Comparison of ENCODE assay signal across 26 cellular contexts in the genomic region with DNA sequence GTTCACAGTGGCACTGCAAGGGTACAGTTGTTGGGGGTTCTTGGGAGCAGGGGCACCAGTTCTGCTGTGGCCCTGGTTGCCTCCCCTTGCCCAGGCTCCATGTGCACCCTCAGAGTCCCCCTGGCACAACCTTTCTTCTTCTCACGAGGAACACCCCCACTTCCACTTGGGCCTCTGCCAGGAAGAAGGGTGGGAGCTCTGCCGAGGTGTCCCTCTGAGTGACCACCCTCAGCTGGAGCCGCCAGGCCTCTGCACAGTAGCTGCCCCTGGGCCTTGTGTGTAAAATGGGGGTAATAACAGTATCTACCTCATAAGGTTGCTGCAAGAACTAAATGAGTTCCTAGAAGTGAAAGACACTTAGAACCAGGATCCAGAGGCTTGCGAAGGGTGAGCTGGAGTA. TPM values are rescaled to one million over a fixed set of nuclear protein-coding genes. Genes with fewer than 3 reads are reported as not detected.
DNase-seq lines count a peak whose midpoint lies in the region; ATAC-seq, FAIRE-seq and TF ChIP-seq lines count a peak whose summit lies in the region.
"Had no signal": no experiment of that assay in that cellular context is flagged by ENCODE, and none has a peak within 500 bp of the region (broad histone marks: within the 10 kb centered on the region; RNA-seq: fewer than 3 reads in every experiment).

No MANE protein-coding gene starts in this region.

- no peak overlapping the region for H3K56ac ChIP-seq in H9 (ENCODE audit: insufficient read length, low read depth, low read length)

- H2AFZ ChIP-seq in HepG2 (ENCODE audit: low read length) (no peak overlapping the region), H9 (ENCODE audit: low read length) (no peak overlapping the region)
- H2AFZ ChIP-seq: GM23338 had no signal

- no peak overlapping the region for H4K8ac ChIP-seq in H9 (replicated peaks; ENCODE audit: insufficient read length, low read depth, low read length)

- H2BK12ac ChIP-seq in H9 (ENCODE audit: insufficient read length, low read depth, low read length): no peak overlapping the region

- no peak overlapping the region for H3K4me3 Mint-ChIP-seq in activated CD8-positive, alpha-beta T cell treated with anti-CD3 and anti-CD28 coated beads, Interleukin-2, amount 10 ng/mL, durations not matched to agents 7 days and 5 days
- H3K4me3 Mint-ChIP-seq in activated CD8-positive, alpha-beta T cell treated with anti-CD3 and anti-CD28 coated beads for 36 hours: no peak overlapping the region
- no peak overlapping the region for H3K4me3 Mint-ChIP-seq in H9
- H3K4me3 Mint-ChIP-seq: CD14-positive monocyte; CD4-positive, alpha-beta T cell; CD8-positive, alpha-beta memory T cell; GM23338; HFFc6 had no signal

- H3K9me3 Mint-ChIP-seq in activated CD8-positive, alpha-beta T cell treated with anti-CD3 and anti-CD28 coated beads, Interleukin-2, amount 10 ng/mL, durations not matched to agents 7 days and 5 days (ENCODE audit: insufficient read depth): no peaks in the 10 kb centered on the region
- H3K9me3 Mint-ChIP-seq in activated CD8-positive, alpha-beta T cell treated with anti-CD3 and anti-CD28 coated beads for 36 hours: no peaks in the 10 kb centered on the region
- H3K9me3 Mint-ChIP-seq in H9: peaks cover under 1 to 2% of the 10 kb centered on the region in 2 experiments; a peak in 3 of 5 replicates
- H3K9me3 Mint-ChIP-seq: CD4-positive, alpha-beta T cell; CD8-positive, alpha-beta memory T cell had no signal

- no peak for DNase-seq in activated CD8-positive, alpha-beta T cell treated with anti-CD3 and anti-CD28 coated beads, Interleukin-2, amount 10 ng/mL, durations not matched to agents 7 days and 5 days
- no peak for DNase-seq in activated CD8-positive, alpha-beta T cell treated with anti-CD3 and anti-CD28 coated beads for 36 hours
- DNase-seq in HepG2 (ENCODE audit: low spot score): no peak
- peak; percentile 56 for DNase-seq in spleen
- DNase-seq in H9: no peak
- DNase-seq: AML-193; BE2C; CD4-positive, alpha-beta T cell; CD8-positive, alpha-beta memory T cell; DMS 273 treated with DMSO at 0.1 percent for 48 hours; DMS79; GF-D8; HFFc6 had no signal

- H3K14ac ChIP-seq in H9 (ENCODE audit: insufficient read depth, low read length): no peak overlapping the region

- no peak overlapping the region for H2BK15ac ChIP-seq in H9 (ENCODE audit: low read depth, low read length)

- H3K27me3 Mint-ChIP-seq in activated CD8-positive, alpha-beta T cell treated with anti-CD3 and anti-CD28 coated beads, Interleukin-2, amount 10 ng/mL, durations not matched to agents 7 days and 5 days (ENCODE audit: low read depth): no peaks in the 10 kb centered on the region
- no peaks in the 10 kb centered on the region for H3K27me3 Mint-ChIP-seq in activated CD8-positive, alpha-beta T cell treated with anti-CD3 and anti-CD28 coated beads for 36 hours
- H3K27me3 Mint-ChIP-seq in H9 (ENCODE audit: low read depth): peaks cover under 1% of the 10 kb centered on the region; the same call in 1 of the 2 replicates
- H3K27me3 Mint-ChIP-seq: CD4-positive, alpha-beta T cell; CD8-positive, alpha-beta memory T cell had no signal

- H3K79me2 ChIP-seq in HepG2 (ENCODE audit: insufficient read depth, low read length) (no peaks in the 10 kb centered on the region), H9 (ENCODE audit: insufficient read depth, low read length) (no peaks in the 10 kb centered on the region)

- no peaks in the 10 kb centered on the region for H3K4me1 Mint-ChIP-seq in activated CD8-positive, alpha-beta T cell treated with anti-CD3 and anti-CD28 coated beads, Interleukin-2, amount 10 ng/mL, durations not matched to agents 7 days and 5 days (ENCODE audit: low read depth)
- peaks cover 2% of the 10 kb centered on the region for H3K4me1 Mint-ChIP-seq in activated CD8-positive, alpha-beta T cell treated with anti-CD3 and anti-CD28 coated beads for 36 hours (ENCODE audit: low read depth)
- no peaks in the 10 kb centered on the region for H3K4me1 Mint-ChIP-seq in H9
- H3K4me1 Mint-ChIP-seq: CD14-positive monocyte; CD8-positive, alpha-beta memory T cell; GM23338 had no signal

- no peak overlapping the region for H3K4me3 ChIP-seq in HepG2 (replicated peaks in 1 of 3; ENCODE audit: insufficient read depth in 1 of 3, low read depth in 2 of 3, low read length in 3 of 3)
- H3K4me3 ChIP-seq in spleen: no peak overlapping the region
- H3K4me3 ChIP-seq: BLaER1 treated with 17β-estradiol and CSF1 and Interleukin-3, amounts not matched to agents 10 nM and 100 nM; GM23338; HAP-1 had no signal

- no peak overlapping the region for H3T11ph ChIP-seq in H9 (ENCODE audit: low read length)

- no peaks in the 10 kb centered on the region for H3K9me3 ChIP-seq in HepG2 (ENCODE audit: low read length)
- no peaks in the 10 kb centered on the region for H3K9me3 ChIP-seq in spleen
- no peaks in the 10 kb centered on the region for H3K9me3 ChIP-seq in H9 (ENCODE audit: control insufficient read depth, low read depth, low read length)
- H3K9me3 ChIP-seq: BE2C, HAP-1 had no signal

- H2BK20ac ChIP-seq in H9 (ENCODE audit: low read depth, low read length, poor library complexity, severe bottlenecking): no peak overlapping the region

- H3K27me3 ChIP-seq in HepG2 (ENCODE audit: control insufficient read depth in 1 of 2, insufficient read depth in 2 of 2, low read length in 2 of 2): no peaks in the 10 kb centered on the region
- no peaks in the 10 kb centered on the region for H3K27me3 ChIP-seq in spleen (replicated peaks in 1 of 7)
- no peaks in the 10 kb centered on the region for H3K27me3 ChIP-seq in H9 (ENCODE audit: insufficient read depth, low read length)
- H3K27me3 ChIP-seq: BE2C; BLaER1 treated with 17β-estradiol and CSF1 and Interleukin-3, amounts not matched to agents 10 nM and 100 nM had no signal

- peak overlapping the region; percentile 29 for H3K27ac ChIP-seq in cingulate gyrus (ENCODE audit: low read depth, low read length)
- H3K27ac ChIP-seq in HepG2 (ENCODE audit: extremely low read length, insufficient read depth, low read length): no peak overlapping the region
- H3K27ac ChIP-seq in spleen: no peak overlapping the region
- H3K27ac ChIP-seq in H9 (ENCODE audit: insufficient read length, low read depth, low read length): no peak overlapping the region
- H3K27ac ChIP-seq: 22Rv1; BLaER1 treated with 17β-estradiol and CSF1 and Interleukin-3, amounts not matched to agents 10 nM and 100 nM had no signal

- no peaks in the 10 kb centered on the region for H3K79me1 ChIP-seq in H9 (ENCODE audit: insufficient read depth, low read depth, low read length, poor library complexity, severe bottlenecking)

- H4K91ac ChIP-seq in H9 (ENCODE audit: insufficient read length, low read depth, low read length): no peak overlapping the region

- TF ChIP-seq EP300 in HepG2 (IDR thresholded peaks at IDR 0.05; ENCODE audit: low read depth in 2 of 2, low read length in 2 of 2) (no peak), HepG2 (CRISPR knock-in tag; IDR thresholded peaks at IDR 0.05; ENCODE audit: borderline replicate concordance) (no peak)

- no peak overlapping the region for H3K9ac ChIP-seq in HepG2 (ENCODE audit: insufficient read depth, low read depth, low read length)
- H3K9ac ChIP-seq in H9 (ENCODE audit: extremely low read depth, insufficient read length, low read length): no peak overlapping the region
- H3K9ac ChIP-seq: BLaER1 treated with 17β-estradiol and CSF1 and Interleukin-3, amounts not matched to agents 10 nM and 100 nM had no signal

- no peak for TF ChIP-seq POLR2A in HepG2 (IDR thresholded peaks at IDR 0.05; ENCODE audit: insufficient read depth in 1 of 2, low read depth in 2 of 2, low read length in 2 of 2)
- no peak for TF ChIP-seq POLR2A in spleen (IDR thresholded peaks at IDR 0.05)

- no peak overlapping the region for H2BK120ac ChIP-seq in H9 (ENCODE audit: low read depth, low read length, poor library complexity, severe bottlenecking)

- H3K36me3 ChIP-seq in HepG2 (replicated peaks in 1 of 2; ENCODE audit: control insufficient read depth in 1 of 2, insufficient read depth in 2 of 2, low read length in 2 of 2) (peaks cover 1 to 27% of the 10 kb centered on the region in 2 experiments; a peak in 3 of 5 replicates), spleen (peaks cover 0 to 64% (median 56%) of the 10 kb centered on the region in 6 donors)
- H3K36me3 ChIP-seq: BE2C had no signal

- no TSS peak for BruUV-seq in HepG2 (replicated peaks; lab: Mats Ljungman, UMichigan)

- POLR2A ChIA-PET in activated CD8-positive, alpha-beta T cell treated with anti-CD3 and anti-CD28 coated beads, Interleukin-2, amount 10 ng/mL, durations not matched to agents 7 days and 5 days (lab: Charles Lee): interaction anchor here (1.7 kb wide), 1 partner anchor 8 kb away, joined by 5 read pairs; a partner anchor contains a TSS
- POLR2A ChIA-PET in activated CD8-positive, alpha-beta T cell treated with anti-CD3 and anti-CD28 coated beads for 36 hours (lab: Charles Lee): no interaction called here
- POLR2A ChIA-PET in HepG2 (lab: Yijun Ruan, JAX): interaction anchor here (1.2 kb wide), 1 partner anchor 9 kb away, joined by 4 read pairs; a partner anchor contains a TSS

- WGBS in HepG2 (ENCODE audit: low lambda C conversion rate): 85% methylated on average over 4 of the region's 4 CpGs
- WGBS in spleen, 5 donors: 73 to 85% (median 80%) methylated on average over 3 to 4 of the region's 4 CpGs
- no CpG with 5 or more reads among the region's 4 CpGs for WGBS in H9 (ENCODE audit: extremely low coverage, insufficient read length, low lambda C conversion rate)

- H4K20me1 ChIP-seq in HepG2 (ENCODE audit: insufficient read depth, low read length) (no peaks in the 10 kb centered on the region), H9 (ENCODE audit: control insufficient read depth, insufficient read depth, insufficient read length) (no peaks in the 10 kb centered on the region)

- no peak for TF ChIP-seq RAD21 in HepG2 (CRISPR knock-in tag; IDR thresholded peaks at IDR 0.05)

- TF ChIP-seq CTCF in activated CD8-positive, alpha-beta T cell treated with anti-CD3 and anti-CD28 coated beads for 36 hours (IDR thresholded peaks at IDR 0.05): no peak
- no peak for TF ChIP-seq CTCF in HepG2 (CRISPR knock-in tag; IDR thresholded peaks at IDR 0.05)
- no peak for TF ChIP-seq CTCF in spleen (IDR thresholded peaks at IDR 0.05 in 8 of 11, conservative IDR thresholded peaks at IDR 0.05 in 3 of 11)
- TF ChIP-seq CTCF in H9 (conservative IDR thresholded peaks at IDR 0.05): no peak

- no peak overlapping the region for H2BK5ac ChIP-seq in H9 (ENCODE audit: insufficient read length, low read length)

- no peak overlapping the region for H3K23ac ChIP-seq in H9 (ENCODE audit: insufficient read length, low read depth, low read length)

- H3K4ac ChIP-seq in H9 (ENCODE audit: low read depth, low read length): no peak overlapping the region

- intact Hi-C loops in activated CD8-positive, alpha-beta T cell treated with anti-CD3 and anti-CD28 coated beads for 36 hours (cut with micrococcal nuclease): no loop called here
- intact Hi-C loops in HepG2 (cut with micrococcal nuclease; ENCODE audit: unreplicated experiment): no loop called here
- intact Hi-C loops in spleen (cut with DNase I; ENCODE audit: low total_unique reads): no loop called here

- H3K36me3 Mint-ChIP-seq in activated CD8-positive, alpha-beta T cell treated with anti-CD3 and anti-CD28 coated beads, Interleukin-2, amount 10 ng/mL, durations not matched to agents 7 days and 5 days (ENCODE audit: low read depth): peaks cover 46% of the 10 kb centered on the region
- peaks cover 31% of the 10 kb centered on the region for H3K36me3 Mint-ChIP-seq in activated CD8-positive, alpha-beta T cell treated with anti-CD3 and anti-CD28 coated beads for 36 hours (ENCODE audit: low read depth)
- peaks cover 20 to 39% (median 33%) of the 10 kb centered on the region in 3 experiments; a peak in 6 of 7 replicates for H3K36me3 Mint-ChIP-seq in H9 (ENCODE audit: insufficient read depth in 1 of 3, low read depth in 3 of 3)

- H3K4me2 ChIP-seq in HepG2 (ENCODE audit: low read depth, low read length) (no peak overlapping the region), H9 (ENCODE audit: insufficient read depth, insufficient read length, low read length) (no peak overlapping the region)
- H3K4me2 ChIP-seq: BLaER1 treated with 17β-estradiol and CSF1 and Interleukin-3, amounts not matched to agents 10 nM and 100 nM; GM23338 had no signal

- CTCF ChIA-PET in activated CD8-positive, alpha-beta T cell treated with anti-CD3 and anti-CD28 coated beads, Interleukin-2, amount 10 ng/mL, durations not matched to agents 7 days and 5 days (lab: Charles Lee): no interaction called here
- CTCF ChIA-PET in activated CD8-positive, alpha-beta T cell treated with anti-CD3 and anti-CD28 coated beads for 36 hours (lab: Charles Lee): interaction anchor here (1.2 kb wide), 1 partner anchor 49 kb away, joined by 3 read pairs; no protein-coding TSS in a partner anchor
- CTCF ChIA-PET in HepG2 (lab: Yijun Ruan, JAX; ENCODE audit: low intra/inter-chr PET ratio, low total read pairs): no interaction called here

- no peak overlapping the region for H4K5ac ChIP-seq in H9 (ENCODE audit: insufficient read length, low read depth, low read length)

- no peak overlapping the region for H3K27ac Mint-ChIP-seq in activated CD8-positive, alpha-beta T cell treated with anti-CD3 and anti-CD28 coated beads, Interleukin-2, amount 10 ng/mL, durations not matched to agents 7 days and 5 days
- no peak overlapping the region for H3K27ac Mint-ChIP-seq in activated CD8-positive, alpha-beta T cell treated with anti-CD3 and anti-CD28 coated beads for 36 hours
- H3K27ac Mint-ChIP-seq in H9: no peak overlapping the region
- H3K27ac Mint-ChIP-seq: CD4-positive, alpha-beta T cell; CD8-positive, alpha-beta memory T cell; GM23338; HFFc6 had no signal

- H2AK5ac ChIP-seq in H9 (ENCODE audit: insufficient read length, low read length): no peak overlapping the region

- H3K23me2 ChIP-seq in H9 (ENCODE audit: insufficient read length, low read depth, low read length, poor library complexity, severe bottlenecking): no peaks in the 10 kb centered on the region

- no peak overlapping the region for H3K18ac ChIP-seq in H9 (ENCODE audit: insufficient read length, low read depth, low read length)

- in situ Hi-C loops in HepG2 (cut with HindIII; ENCODE audit: extremely low pct_ligation_motif_present, low pct_unique_long_range_greater_than_20kb): no loop called here

- H3K4me1 ChIP-seq in HepG2 (ENCODE audit: insufficient read depth, low read length) (no peaks in the 10 kb centered on the region), spleen (no peaks in the 10 kb centered on the region), H9 (ENCODE audit: insufficient read depth, low read length) (no peaks in the 10 kb centered on the region)
- H3K4me1 ChIP-seq: BE2C; BLaER1 treated with 17β-estradiol and CSF1 and Interleukin-3, amounts not matched to agents 10 nM and 100 nM had no signal

- no peak for FAIRE-seq in HepG2 (lab: Jason Lieb, UNC)
- FAIRE-seq: A204.1, D721Med, GM12891, GM19239 had no signal

- peak; percentile 11 for ATAC-seq in activated CD8-positive, alpha-beta T cell treated with anti-CD3 and anti-CD28 coated beads, Interleukin-2, amount 10 ng/mL, durations not matched to agents 7 days and 5 days
- ATAC-seq in activated CD8-positive, alpha-beta T cell treated with anti-CD3 and anti-CD28 coated beads for 36 hours: no peak
- ATAC-seq in HepG2: peak; percentile 27; the same call in 1 of the 3 replicates
- no peak for ATAC-seq in HG03196 (IDR thresholded peaks at IDR 0.05; ENCODE audit: unreplicated experiment)
- ATAC-seq in HG02571 (IDR thresholded peaks at IDR 0.05; ENCODE audit: unreplicated experiment): no peak

RNA-seq across cellular contexts. Expression of a gene that starts 8.4 kb away (rescaled TPM):
- 10 to 100 TPM; 43.7 to 50.0 TPM for total RNA-seq in activated CD8-positive, alpha-beta T cell treated with anti-CD3 and anti-CD28 coated beads, Interleukin-2, amount 10 ng/mL, durations not matched to agents 7 days and 5 days
- total RNA-seq in activated CD8-positive, alpha-beta T cell treated with anti-CD3 and anti-CD28 coated beads for 36 hours: 10 to 100 TPM; 27.0 to 29.0 TPM
- total RNA-seq in HepG2 (2016; rRNA removed; fragmentation: Illumina TruSeq; extraction: Trizol) (58.0 and 73.8 TPM in 2 replicates), spleen (10 to 100 TPM; 15.0 to 36.8 (median 22.4) TPM), H9 (2021) (38.7 and 44.7 TPM in 2 replicates)
- 30.1 and 30.9 TPM in 2 replicates for total RNA-seq in HepG2 (2016; cell fraction: cytosol; rRNA removed; fragmentation: Illumina TruSeq; extraction: Trizol; ENCODE audit: low read depth)
- 53.8 and 79.5 TPM in 2 replicates for total RNA-seq in HepG2 (2016; cell fraction: insoluble cytoplasmic fraction; rRNA removed; fragmentation: Illumina TruSeq; extraction: Trizol)
- total RNA-seq in HepG2 (2016; cell fraction: membrane; rRNA removed; fragmentation: Illumina TruSeq; extraction: Trizol): 43.1 and 43.8 TPM in 2 replicates
- 23.3 and 30.5 TPM in 2 replicates for total RNA-seq in HepG2 (2016; cell fraction: nucleus; rRNA removed; fragmentation: Illumina TruSeq; extraction: Trizol)
- polyA plus RNA-seq in HepG2 (2011; rRNA removed) (23.4 and 32.0 TPM in 2 replicates), spleen (10 to 100 TPM; 47.7 to 63.3 (median 55.3) TPM)
- 21.7 and 26.1 TPM in 2 replicates for polyA plus RNA-seq in HepG2 (2011; cell fraction: cytosol; rRNA removed)
- 7.1 and 7.7 TPM in 2 replicates for polyA plus RNA-seq in HepG2 (2011; cell fraction: nucleus; rRNA removed)
- polyA plus RNA-seq in HepG2 (2012): 38.9 and 50.9 TPM in 2 replicates
- 52.0 and 61.1 TPM in 2 replicates for polyA plus RNA-seq in HepG2 (2016; cell fraction: cytosol; fragmentation: Illumina TruSeq; extraction: Trizol; ENCODE audit: low read depth)
- polyA plus RNA-seq in HepG2 (2016; cell fraction: insoluble cytoplasmic fraction; fragmentation: Illumina TruSeq; extraction: Trizol; ENCODE audit: low read depth): 106 and 125 TPM in 2 replicates
- 56.9 and 59.4 TPM in 2 replicates for polyA plus RNA-seq in HepG2 (2016; cell fraction: membrane; fragmentation: Illumina TruSeq; extraction: Trizol; ENCODE audit: low read depth)
- polyA plus RNA-seq in HepG2 (2016; cell fraction: nucleus; fragmentation: Illumina TruSeq; extraction: Trizol; ENCODE audit: insufficient read depth, low read depth): 51.6 and 51.9 TPM in 2 replicates
- polyA minus RNA-seq in HepG2 (2011; rRNA and poly(A)+ RNA removed; ENCODE audit: low replicate concordance): 1.3 and 7.5 TPM in 2 replicates
- 4.6 and 6.5 TPM in 2 replicates for polyA minus RNA-seq in HepG2 (2011; cell fraction: cytosol; rRNA and poly(A)+ RNA removed)
- 9.0 and 14.4 TPM in 2 replicates for polyA minus RNA-seq in HepG2 (2011; cell fraction: nucleus; rRNA and poly(A)+ RNA removed)

RNA-seq across cellular contexts. Expression of a gene that starts 51.2 kb away (rescaled TPM):
- 10 to 100 TPM; 24.3 to 25.6 TPM for total RNA-seq in activated CD8-positive, alpha-beta T cell treated with anti-CD3 and anti-CD28 coated beads, Interleukin-2, amount 10 ng/mL, durations not matched to agents 7 days and 5 days
- 10 to 100 TPM; 24.8 to 25.4 TPM for total RNA-seq in activated CD8-positive, alpha-beta T cell treated with anti-CD3 and anti-CD28 coated beads for 36 hours
- total RNA-seq in HepG2 (2016; rRNA removed; fragmentation: Illumina TruSeq; extraction: Trizol) (36.2 and 48.9 TPM in 2 replicates), spleen (10 to 100 TPM; 24.5 to 49.3 (median 29.9) TPM), H9 (2021) (21.4 and 22.8 TPM in 2 replicates)
- 7.5 and 8.8 TPM in 2 replicates for total RNA-seq in HepG2 (2016; cell fraction: cytosol; rRNA removed; fragmentation: Illumina TruSeq; extraction: Trizol; ENCODE audit: low read depth)
- 35.4 and 51.7 TPM in 2 replicates for total RNA-seq in HepG2 (2016; cell fraction: insoluble cytoplasmic fraction; rRNA removed; fragmentation: Illumina TruSeq; extraction: Trizol)
- total RNA-seq in HepG2 (2016; cell fraction: membrane; rRNA removed; fragmentation: Illumina TruSeq; extraction: Trizol): 11.1 and 14.7 TPM in 2 replicates
- total RNA-seq in HepG2 (2016; cell fraction: nucleus; rRNA removed; fragmentation: Illumina TruSeq; extraction: Trizol): 21.8 and 22.7 TPM in 2 replicates
- polyA plus RNA-seq in HepG2 (2011; rRNA removed) (23.1 and 30.5 TPM in 2 replicates), spleen (10 to 100 TPM; 17.2 to 25.3 (median 25.1) TPM)
- 16.4 and 22.8 TPM in 2 replicates for polyA plus RNA-seq in HepG2 (2011; cell fraction: cytosol; rRNA removed)
- 8.3 and 8.7 TPM in 2 replicates for polyA plus RNA-seq in HepG2 (2011; cell fraction: nucleus; rRNA removed)
- polyA plus RNA-seq in HepG2 (2012): 19.3 and 22.5 TPM in 2 replicates
- polyA plus RNA-seq in HepG2 (2016; cell fraction: cytosol; fragmentation: Illumina TruSeq; extraction: Trizol; ENCODE audit: low read depth): 3.0 and 3.8 TPM in 2 replicates
- 55.6 and 64.2 TPM in 2 replicates for polyA plus RNA-seq in HepG2 (2016; cell fraction: insoluble cytoplasmic fraction; fragmentation: Illumina TruSeq; extraction: Trizol; ENCODE audit: low read depth)
- polyA plus RNA-seq in HepG2 (2016; cell fraction: membrane; fragmentation: Illumina TruSeq; extraction: Trizol; ENCODE audit: low read depth): 5.9 and 7.0 TPM in 2 replicates
- polyA plus RNA-seq in HepG2 (2016; cell fraction: nucleus; fragmentation: Illumina TruSeq; extraction: Trizol; ENCODE audit: insufficient read depth, low read depth): 21.6 and 23.0 TPM in 2 replicates
- 7.5 and 8.0 TPM in 2 replicates for polyA minus RNA-seq in HepG2 (2011; rRNA and poly(A)+ RNA removed; ENCODE audit: low replicate concordance)
- polyA minus RNA-seq in HepG2 (2011; cell fraction: cytosol; rRNA and poly(A)+ RNA removed): 10.1 and 13.7 TPM in 2 replicates
- polyA minus RNA-seq in HepG2 (2011; cell fraction: nucleus; rRNA and poly(A)+ RNA removed): 37.3 and 39.3 TPM in 2 replicates

RNA-seq across cellular contexts. Expression of a gene that starts 55.3 kb away (rescaled TPM):
- not detected for total RNA-seq in activated CD8-positive, alpha-beta T cell treated with anti-CD3 and anti-CD28 coated beads, Interleukin-2, amount 10 ng/mL, durations not matched to agents 7 days and 5 days
- not detected for total RNA-seq in activated CD8-positive, alpha-beta T cell treated with anti-CD3 and anti-CD28 coated beads for 36 hours
- not detected in 2 replicates for total RNA-seq in HepG2 (2016; rRNA removed; fragmentation: Illumina TruSeq; extraction: Trizol)
- not detected in 2 replicates for total RNA-seq in HepG2 (2016; cell fraction: cytosol; rRNA removed; fragmentation: Illumina TruSeq; extraction: Trizol; ENCODE audit: low read depth)
- not detected in 2 replicates for total RNA-seq in HepG2 (2016; cell fraction: insoluble cytoplasmic fraction; rRNA removed; fragmentation: Illumina TruSeq; extraction: Trizol)
- not detected in 2 replicates for total RNA-seq in HepG2 (2016; cell fraction: membrane; rRNA removed; fragmentation: Illumina TruSeq; extraction: Trizol)
- total RNA-seq in HepG2 (2016; cell fraction: nucleus; rRNA removed; fragmentation: Illumina TruSeq; extraction: Trizol): not detected in 2 replicates
- not detected in 2 replicates for polyA plus RNA-seq in HepG2 (2011; rRNA removed)
- polyA plus RNA-seq in HepG2 (2011; cell fraction: cytosol; rRNA removed): not detected in 2 replicates
- polyA plus RNA-seq in HepG2 (2011; cell fraction: nucleus; rRNA removed): not detected in 2 replicates
- polyA plus RNA-seq in HepG2 (2012): not detected in 2 replicates
- polyA plus RNA-seq in HepG2 (2016; cell fraction: cytosol; fragmentation: Illumina TruSeq; extraction: Trizol; ENCODE audit: low read depth): not detected in 2 replicates
- polyA plus RNA-seq in HepG2 (2016; cell fraction: insoluble cytoplasmic fraction; fragmentation: Illumina TruSeq; extraction: Trizol; ENCODE audit: low read depth): not detected in 2 replicates
- polyA plus RNA-seq in HepG2 (2016; cell fraction: membrane; fragmentation: Illumina TruSeq; extraction: Trizol; ENCODE audit: low read depth): not detected in 2 replicates
- not detected in 2 replicates for polyA plus RNA-seq in HepG2 (2016; cell fraction: nucleus; fragmentation: Illumina TruSeq; extraction: Trizol; ENCODE audit: insufficient read depth, low read depth)
- polyA minus RNA-seq in HepG2 (2011; rRNA and poly(A)+ RNA removed; ENCODE audit: low replicate concordance): 0.26 TPM in 1 of 2 replicates, not detected in the other
- not detected in 2 replicates for polyA minus RNA-seq in HepG2 (2011; cell fraction: cytosol; rRNA and poly(A)+ RNA removed)
- not detected in 2 replicates for polyA minus RNA-seq in HepG2 (2011; cell fraction: nucleus; rRNA and poly(A)+ RNA removed)
- not detected for total RNA-seq in spleen
- polyA plus RNA-seq in spleen: not detected
- 0.07 and 0.09 TPM in 2 replicates for total RNA-seq in H9 (2021)
- total RNA-seq: CD4-positive, alpha-beta T cell; CD8-positive, alpha-beta memory T cell; HFFc6 had no signal
- polyA plus RNA-seq: AG04450; CD14-positive monocyte; CD8-positive, alpha-beta memory T cell had no signal

Comparison
In these comparisons a context has a peak if more than half of its experiments do, and no peak if none do; other contexts are left out.
1. ATAC-seq: peak in activated CD8-positive, alpha-beta T cell treated with anti-CD3 and anti-CD28 coated beads, Interleukin-2, amount 10 ng/mL, durations not matched to agents 7 days and 5 days (single experiment) and HepG2 (single experiment); none in activated CD8-positive, alpha-beta T cell treated with anti-CD3 and anti-CD28 coated beads for 36 hours (single experiment), HG03196 (single experiment) and HG02571 (single experiment).